19 cellular contexts compared by ENCODE assay signal in genomic region chr12:59087691-59088090, GRCh38.
DNase-seq lines count a peak whose midpoint lies in the region; ATAC-seq and TF ChIP-seq lines count a peak whose summit lies in the region.
"Had no signal": no experiment of that assay in that cellular context is flagged by ENCODE, and none has a peak within 500 bp of the region (broad histone marks: within the 10 kb centered on the region; RNA-seq: fewer than 3 reads in every experiment).

No MANE protein-coding gene starts in this region.

- H4K91ac ChIP-seq in IMR-90 (ENCODE audit: insufficient read depth, low read depth, low read length) = 0 out of 2 replicates have a peak overlapping the region, but pooled peaks have one; percentile 43

- no CpG with 5 or more reads among the region's 3 CpGs for WGBS in IMR-90 (ENCODE audit: extremely low coverage in 2 of 2, insufficient read length in 1 of 2), 2 experiments

- intact Hi-C loops in IMR-90 (cut with micrococcal nuclease) = loop anchor here (1.0 to 10.0 kb wide), 6 partner anchors 168 to 1105 kb away; no protein-coding TSS in a partner anchor

- no peak overlapping the region for H2AK5ac ChIP-seq in IMR-90 (ENCODE audit: low read depth, low read length)

- no peak overlapping the region for H2AFZ ChIP-seq in IMR-90 (replicated peaks; ENCODE audit: low read length, poor library complexity)

- CTCF ChIA-PET in IMR-90 (lab: Yijun Ruan, JAX) = interaction anchor here (1.2 kb wide), 1 partner anchor 547 kb away, joined by 4 read pairs; no protein-coding TSS in a partner anchor
- CTCF ChIA-PET in GM10248 (lab: Yijun Ruan, JAX) = interaction anchor here (1.5 to 1.6 kb wide), 2 partner anchors 13 to 25 kb away, joined by 3 to 4 read pairs; no protein-coding TSS in a partner anchor

- no peak for TF ChIP-seq POLR2A in IMR-90 (IDR thresholded peaks at IDR 0.05; ENCODE audit: low read depth, low read length)

- no peak overlapping the region for H4K8ac ChIP-seq in IMR-90 (ENCODE audit: low read depth in 2 of 2, low read length in 2 of 2)

- no peak for ATAC-seq in IMR-90 (ENCODE audit: low read depth)
- no peak for ATAC-seq in HG03460 (IDR thresholded peaks at IDR 0.05; ENCODE audit: unreplicated experiment)
- ATAC-seq: CD8-positive, alpha-beta T cell had no signal

- H3K23ac ChIP-seq in IMR-90 (ENCODE audit: low read depth, low read length) = no peak overlapping the region

- POLR2A ChIA-PET in IMR-90 (lab: Charles Lee; ENCODE audit: unreplicated experiment) (no interaction called here), GM10248 (lab: Yijun Ruan, JAX) (no interaction called here)

- H3K4me1 ChIP-seq in IMR-90 (ENCODE audit: control insufficient read depth, insufficient read depth, low read length) = peaks cover 15% of the 10 kb centered on the region
- H3K4me1 ChIP-seq in adipocyte (ENCODE audit: control insufficient read depth, insufficient read depth, low read length) = peaks cover 41% of the 10 kb centered on the region
- H3K4me1 ChIP-seq: BLaER1, Caco-2, HAP-1 had no signal

- H3K9ac ChIP-seq in IMR-90 (ENCODE audit: low read depth, low read length) (no peak overlapping the region), adipocyte (ENCODE audit: low read length) (peak overlapping the region; percentile 41)
- H3K9ac ChIP-seq: BLaER1 had no signal

- H3K27me3 Mint-ChIP-seq in chondrocyte (ENCODE audit: low read depth) (no peaks in the 10 kb centered on the region), osteocyte (ENCODE audit: unreplicated experiment) (no peaks in the 10 kb centered on the region)
- H3K27me3 Mint-ChIP-seq: CD4-positive, CD25-positive, alpha-beta regulatory T cell had no signal

- H3K9me3 ChIP-seq in IMR-90 (ENCODE audit: control insufficient read depth, insufficient read depth, low read length) (no peaks in the 10 kb centered on the region), adipocyte (ENCODE audit: control insufficient read depth, low read length) (no peaks in the 10 kb centered on the region)
- H3K9me3 ChIP-seq: BLaER1, Caco-2, HAP-1 had no signal

- in situ Hi-C loops in IMR-90 (cut with MboI; ENCODE audit: low sequenced_read_pairs) = loop anchor here (10.0 kb wide), 2 partner anchors 173 to 743 kb away; no protein-coding TSS in a partner anchor

- peak overlapping the region; percentile 42 for H3K27ac Mint-ChIP-seq in chondrocyte (ENCODE audit: unreplicated experiment)
- peak overlapping the region; percentile 12 for H3K27ac Mint-ChIP-seq in osteocyte (ENCODE audit: unreplicated experiment)
- H3K27ac Mint-ChIP-seq: B cell; CD4-positive, CD25-positive, alpha-beta regulatory T cell; CD8-positive, alpha-beta T cell; HFFc6 had no signal

- H3K18ac ChIP-seq in IMR-90 (ENCODE audit: low read depth, low read length) = peak overlapping the region; percentile 47; the same call in 1 of the 2 replicates

- H3K4me3 Mint-ChIP-seq in chondrocyte (ENCODE audit: unreplicated experiment) (no peak overlapping the region), osteocyte (ENCODE audit: unreplicated experiment) (no peak overlapping the region)
- H3K4me3 Mint-ChIP-seq: B cell; CD4-positive, CD25-positive, alpha-beta regulatory T cell; CD8-positive, alpha-beta T cell; HFFc6 had no signal

- H4K5ac ChIP-seq in IMR-90 (ENCODE audit: low read depth, low read length) = no peak overlapping the region

- H3K4me2 ChIP-seq in IMR-90 (ENCODE audit: low read depth, low read length) = no peak overlapping the region
- H3K4me2 ChIP-seq: BLaER1 had no signal

- TF ChIP-seq CTCF in IMR-90 (conservative IDR thresholded peaks at IDR 0.05; ENCODE audit: low read depth, low read length) (no peak), chondrocyte (IDR thresholded peaks at IDR 0.05) (no peak), osteocyte (IDR thresholded peaks at IDR 0.05) (no peak), GM10248 (IDR thresholded peaks at IDR 0.05; ENCODE audit: control extremely low read depth, extremely low read depth, low read depth, missing control alignments) (no peak)

- BruUV-seq in IMR-90 (replicated peaks; lab: Mats Ljungman, UMichigan) = no TSS peak

- H3K36me3 Mint-ChIP-seq in chondrocyte (ENCODE audit: low read depth) = no peaks in the 10 kb centered on the region
- H3K36me3 Mint-ChIP-seq in osteocyte (ENCODE audit: unreplicated experiment) = no peaks in the 10 kb centered on the region
- H3K36me3 Mint-ChIP-seq: CD4-positive, CD25-positive, alpha-beta regulatory T cell; CD8-positive, alpha-beta T cell had no signal

- H3K9me3 Mint-ChIP-seq in chondrocyte (ENCODE audit: low read depth) (no peaks in the 10 kb centered on the region), osteocyte (ENCODE audit: unreplicated experiment) (peaks cover 3% of the 10 kb centered on the region)
- H3K9me3 Mint-ChIP-seq: HFFc6 had no signal

- no peak overlapping the region for H2BK15ac ChIP-seq in IMR-90 (ENCODE audit: low read depth, low read length)

- H4K20me1 ChIP-seq in IMR-90 (ENCODE audit: insufficient read depth, low read length) = no peaks in the 10 kb centered on the region
- H4K20me1 ChIP-seq: BLaER1 had no signal

- H3K4me3 ChIP-seq in IMR-90 (ENCODE audit: insufficient read depth, low read depth, low read length) = no peak overlapping the region
- no peak overlapping the region for H3K4me3 ChIP-seq in adipocyte (ENCODE audit: low read length)
- H3K4me3 ChIP-seq: BLaER1, HAP-1 had no signal

- H2BK120ac ChIP-seq in IMR-90 (ENCODE audit: low read depth, low read length) = no peak overlapping the region

- H3K36me3 ChIP-seq in IMR-90 (ENCODE audit: control insufficient read depth, insufficient read depth, low read length) = no peaks in the 10 kb centered on the region
- H3K36me3 ChIP-seq in adipocyte (ENCODE audit: control insufficient read depth, insufficient read depth, low read length, severe bottlenecking) = no peaks in the 10 kb centered on the region
- H3K36me3 ChIP-seq: BLaER1, HAP-1 had no signal

- TF ChIP-seq RAD21 in IMR-90 (IDR thresholded peaks at IDR 0.05; ENCODE audit: low read length) = no peak

- peaks cover 3% of the 10 kb centered on the region; the same call in 1 of the 2 replicates for H3K9me1 ChIP-seq in IMR-90 (ENCODE audit: insufficient read depth, low read length)

- peak overlapping the region; percentile 50; the same call in 1 of the 2 replicates for H2BK20ac ChIP-seq in IMR-90 (ENCODE audit: low read depth, low read length)

- H3K4ac ChIP-seq in IMR-90 (ENCODE audit: low read depth, low read length) = no peak overlapping the region

- H3K4me1 Mint-ChIP-seq in chondrocyte (ENCODE audit: low read depth) = peaks cover 62% of the 10 kb centered on the region
- H3K4me1 Mint-ChIP-seq in osteocyte (ENCODE audit: unreplicated experiment) = peaks cover 70% of the 10 kb centered on the region
- H3K4me1 Mint-ChIP-seq: B cell; CD4-positive, CD25-positive, alpha-beta regulatory T cell had no signal

- H2AK9ac ChIP-seq in IMR-90 (replicated peaks; ENCODE audit: low read depth, low read length, poor library complexity) = no peak overlapping the region

- H3K79me1 ChIP-seq in IMR-90 (ENCODE audit: low read depth in 1 of 2, low read length in 2 of 2) = no peaks in the 10 kb centered on the region

- H3K27me3 ChIP-seq in IMR-90 (ENCODE audit: control insufficient read depth, insufficient read depth, low read length) (no peaks in the 10 kb centered on the region), adipocyte (replicated peaks; ENCODE audit: control insufficient read depth, insufficient read depth, low read length) (no peaks in the 10 kb centered on the region)
- H3K27me3 ChIP-seq: BLaER1 had no signal

- peak overlapping the region; percentile 35 for H2BK5ac ChIP-seq in IMR-90 (ENCODE audit: low read depth, low read length, poor library complexity, severe bottlenecking)

- no peak overlapping the region for H3K14ac ChIP-seq in IMR-90 (replicated peaks; ENCODE audit: low read depth, low read length)

- dilution Hi-C loops in IMR-90 (cut with HindIII; ENCODE audit: low sequenced_read_pairs, unreplicated experiment) = no loop called here

- H3K27ac ChIP-seq in IMR-90 (ENCODE audit: insufficient read depth, low read length) = no peak overlapping the region
- H3K27ac ChIP-seq: BLaER1, C4-2B had no signal

- no peak overlapping the region for H3K56ac ChIP-seq in IMR-90 (ENCODE audit: extremely low read depth, insufficient read depth, low read length)

- DNase-seq in IMR-90 = no peak
- DNase-seq in adipocyte (ENCODE audit: low read depth) = no peak
- no peak for DNase-seq in chondrocyte (ENCODE audit: low spot score)
- DNase-seq in osteocyte (ENCODE audit: extremely low spot score, unreplicated experiment) = no peak
- DNase-seq in NCI-H1694 (lab: John Stamatoyannopoulos, UW) = no peak
- no peak for DNase-seq in activated CD4-positive, CD25-positive, alpha-beta regulatory T cell (lab: John Stamatoyannopoulos, UW)
- no peak for DNase-seq in GM10248 (ENCODE audit: extremely low spot score)
- DNase-seq: Caco-2; CD4-positive, CD25-positive, alpha-beta regulatory T cell; CD8-positive, alpha-beta T cell; DMS79; GDM1; GOT3 had no signal

TF ChIP-seq in IMR-90, 13 proteins besides CTCF, POLR2A, EP300 and RAD21:
- no peak for TF ChIP-seq MAFK (IDR thresholded peaks at IDR 0.05; ENCODE audit: low read depth, low read length)
- no peak for TF ChIP-seq MXI1 (IDR thresholded peaks at IDR 0.05; ENCODE audit: borderline replicate concordance, low read depth, low read length)
- TF ChIP-seq USF2 (IDR thresholded peaks at IDR 0.05; ENCODE audit: low read depth, low read length) = no peak
- TF ChIP-seq CHD1 (IDR thresholded peaks at IDR 0.05; ENCODE audit: low read depth, low read length) = no peak
- TF ChIP-seq NFE2L2 (IDR thresholded peaks at IDR 0.05; ENCODE audit: low read depth, low read length) = no peak
- no peak for TF ChIP-seq RFX5 (IDR thresholded peaks at IDR 0.05; ENCODE audit: low read depth, low read length)
- TF ChIP-seq SMC3 (IDR thresholded peaks at IDR 0.05; ENCODE audit: low read depth, low read length) = no peak
